Comparison of ENCODE assay signal across 18 cellular contexts in genomic region chr1:118949317-118949716, GRCh38. TPM values are rescaled to one million over a fixed set of nuclear protein-coding genes. Genes with fewer than 3 reads are reported as not detected.
A peak's percentile ranks its signal among the peaks of the same experiment; 100 is the strongest.
DNase-seq lines count a peak whose midpoint lies in the region; ATAC-seq and TF ChIP-seq lines count a peak whose summit lies in the region.
"Had no signal": no experiment of that assay in that cellular context is flagged by ENCODE, and none has a peak within 500 bp of the region (broad histone marks: within the 10 kb centered on the region; RNA-seq: fewer than 3 reads in every experiment).

No MANE protein-coding gene starts in this region.

- H3K4me3 ChIP-seq in epithelial cell of proximal tubule (ENCODE audit: low read depth, low read length), result no peak overlapping the region
- H3K4me3 ChIP-seq: PC-9 had no signal

- no peaks in the 10 kb centered on the region for H3K4me1 Mint-ChIP-seq in activated CD4-positive, alpha-beta memory T cell treated with anti-CD3 and anti-CD28 coated beads for 36 hours (ENCODE audit: low read depth)
- H3K4me1 Mint-ChIP-seq: activated naive CD4-positive, alpha-beta T cell treated with anti-CD3 and anti-CD28 coated beads, Interleukin-2, amount 10 ng/mL, durations not matched to agents 7 days and 5 days had no signal

- intact Hi-C loops in activated CD4-positive, alpha-beta memory T cell treated with anti-CD3 and anti-CD28 coated beads for 36 hours (cut with micrococcal nuclease), result no loop called here

- no peak for TF ChIP-seq CTCF in epithelial cell of proximal tubule (conservative IDR thresholded peaks at IDR 0.05; ENCODE audit: low read depth, low read length)

- H3K9me3 Mint-ChIP-seq in activated CD4-positive, alpha-beta memory T cell treated with anti-CD3 and anti-CD28 coated beads for 36 hours, result peaks cover 2% of the 10 kb centered on the region
- H3K9me3 Mint-ChIP-seq: activated naive CD4-positive, alpha-beta T cell treated with anti-CD3 and anti-CD28 coated beads, Interleukin-2, amount 10 ng/mL, durations not matched to agents 7 days and 5 days; CD4-positive, alpha-beta T cell had no signal

- ATAC-seq in GM19023 (IDR thresholded peaks at IDR 0.05; ENCODE audit: unreplicated experiment) (no peak), HG02623 (IDR thresholded peaks at IDR 0.05; ENCODE audit: unreplicated experiment) (no peak)
- ATAC-seq: HepG2 had no signal

- DNase-seq in EH (ENCODE audit: low read depth) (peak; percentile 61), LHCN-M2 (ENCODE audit: low read depth) (peak; percentile 79), epithelial cell of proximal tubule (ENCODE audit: low read depth) (peak; percentile 89), renal cortical epithelial cell (ENCODE audit: low read depth) (peak; percentile 94), NCI-H2107 (lab: John Stamatoyannopoulos, UW) (no peak)
- DNase-seq in activated CD4-positive, alpha-beta memory T cell treated with anti-CD3 and anti-CD28 coated beads for 36 hours, result no peak
- DNase-seq: activated naive CD4-positive, alpha-beta T cell treated with anti-CD3 and anti-CD28 coated beads, Interleukin-2, amount 10 ng/mL, durations not matched to agents 7 days and 5 days; CD4-positive, alpha-beta T cell; head of caudate nucleus; NCI-H1105 treated with DMSO at 0.1 percent for 48 hours; NCI-H446; PC-9; WERI-Rb-1 had no signal

- H3K27ac Mint-ChIP-seq in activated CD4-positive, alpha-beta memory T cell treated with anti-CD3 and anti-CD28 coated beads for 36 hours, result no peak overlapping the region
- H3K27ac Mint-ChIP-seq: activated naive CD4-positive, alpha-beta T cell treated with anti-CD3 and anti-CD28 coated beads, Interleukin-2, amount 10 ng/mL, durations not matched to agents 7 days and 5 days; CD4-positive, alpha-beta T cell; progenitor cell of endocrine pancreas had no signal

- H3K36me3 Mint-ChIP-seq in activated CD4-positive, alpha-beta memory T cell treated with anti-CD3 and anti-CD28 coated beads for 36 hours, result no peaks in the 10 kb centered on the region
- H3K36me3 Mint-ChIP-seq: activated naive CD4-positive, alpha-beta T cell treated with anti-CD3 and anti-CD28 coated beads, Interleukin-2, amount 10 ng/mL, durations not matched to agents 7 days and 5 days had no signal

- H3K27me3 Mint-ChIP-seq in activated CD4-positive, alpha-beta memory T cell treated with anti-CD3 and anti-CD28 coated beads for 36 hours, result no peaks in the 10 kb centered on the region
- H3K27me3 Mint-ChIP-seq: activated naive CD4-positive, alpha-beta T cell treated with anti-CD3 and anti-CD28 coated beads, Interleukin-2, amount 10 ng/mL, durations not matched to agents 7 days and 5 days had no signal

- no peak overlapping the region for H3K4me3 Mint-ChIP-seq in activated CD4-positive, alpha-beta memory T cell treated with anti-CD3 and anti-CD28 coated beads for 36 hours
- H3K4me3 Mint-ChIP-seq: activated naive CD4-positive, alpha-beta T cell treated with anti-CD3 and anti-CD28 coated beads, Interleukin-2, amount 10 ng/mL, durations not matched to agents 7 days and 5 days; CD4-positive, alpha-beta T cell had no signal

- CTCF ChIA-PET in activated CD4-positive, alpha-beta memory T cell treated with anti-CD3 and anti-CD28 coated beads for 36 hours (lab: Charles Lee), result no interaction called here

- POLR2A ChIA-PET in activated CD4-positive, alpha-beta memory T cell treated with anti-CD3 and anti-CD28 coated beads for 36 hours (lab: Charles Lee), result no interaction called here

RNA-seq across cellular contexts. Expression of gene TBX15, which starts 38.8 kb away (rescaled TPM):
- total RNA-seq in LHCN-M2 (2014; rRNA removed) (14.1 and 20.9 TPM in 2 replicates), epithelial cell of proximal tubule (0.07 TPM in 1 of 2 replicates, not detected in the other), renal cortical epithelial cell (0.87 and 0.89 TPM in 2 replicates)
- 6.2 TPM for polyA plus RNA-seq in LHCN-M2 (2012)
- not detected for total RNA-seq in activated CD4-positive, alpha-beta memory T cell treated with anti-CD3 and anti-CD28 coated beads for 36 hours
- total RNA-seq: CD4-positive, alpha-beta T cell; PC-9; progenitor cell of endocrine pancreas had no signal
- polyA plus RNA-seq: keratinocyte had no signal

Comparison
In these comparisons a context has a peak if more than half of its experiments do, and no peak if none do; other contexts are left out.
1. DNase-seq: peak in EH (single experiment), LHCN-M2 (single experiment), epithelial cell of proximal tubule (single experiment) and renal cortical epithelial cell (single experiment); none in activated CD4-positive, alpha-beta memory T cell treated with anti-CD3 and anti-CD28 coated beads for 36 hours (single experiment) and NCI-H2107 (single experiment).